ENCODE assay signal across 25 cellular contexts in the genomic region with DNA sequence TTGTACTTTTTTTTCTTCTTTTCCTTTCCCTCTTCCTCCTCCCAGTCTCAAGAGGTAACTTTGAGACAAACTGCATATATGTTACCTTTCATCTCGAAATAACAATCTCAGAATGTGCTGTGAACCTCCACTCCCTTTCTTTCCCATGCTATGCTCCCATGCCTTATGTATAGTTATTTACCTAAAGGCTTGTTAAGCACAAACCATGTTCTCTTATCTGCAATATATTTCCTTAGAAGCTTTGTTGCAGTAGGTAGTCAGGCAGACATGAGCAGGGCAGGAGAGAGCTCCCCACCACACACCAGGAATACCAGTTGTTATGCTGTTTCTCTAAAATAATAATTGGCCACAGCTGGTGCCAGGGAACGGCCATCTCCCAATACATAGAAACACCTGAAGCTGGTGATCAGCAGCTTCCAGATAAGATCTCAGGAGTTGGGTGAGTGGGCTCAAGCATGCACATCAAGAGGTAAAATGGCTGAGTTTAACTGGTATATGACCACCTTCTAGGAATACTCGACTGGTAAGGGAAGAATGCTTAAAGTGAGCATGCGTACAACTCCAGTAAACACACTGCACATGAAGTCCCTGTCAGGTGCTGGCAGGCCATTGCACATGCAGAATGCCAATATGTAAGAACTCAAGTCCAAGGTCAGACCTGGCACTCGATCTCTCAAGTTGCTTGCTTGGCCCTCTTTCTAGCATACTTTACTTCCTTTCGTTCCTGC. TPM values are rescaled to one million over a fixed set of nuclear protein-coding genes. Genes with fewer than 3 reads are reported as not detected.
"Had no signal": no experiment of that assay in that cellular context is flagged by ENCODE, and none has a peak within 500 bp of the region (broad histone marks: within the 10 kb centered on the region; RNA-seq: fewer than 3 reads in every experiment).

No MANE protein-coding gene starts in this region.

- H3K27ac ChIP-seq: SK-N-MC, WERI-Rb-1 had no signal

- ATAC-seq: activated CD4-positive, alpha-beta T cell treated with anti-CD3 and anti-CD28 coated beads for 36 hours; activated CD8-positive, alpha-beta T cell treated with anti-CD3 and anti-CD28 coated beads for 36 hours; Panc1; Right ventricle myocardium inferior; T-cell had no signal

- H3K36me3 ChIP-seq: WERI-Rb-1 had no signal

- DNase-seq: activated CD4-positive, alpha-beta T cell treated with anti-CD3 and anti-CD28 coated beads for 36 hours; activated CD4-positive, alpha-beta T cell treated with anti-CD3 and anti-CD28 coated beads, Interleukin-2, amount 50 U/mL, for 1 hour; activated CD8-positive, alpha-beta T cell treated with anti-CD3 and anti-CD28 coated beads for 36 hours; activated effector memory CD4-positive, alpha-beta T cell treated with Interleukin-2 at 50 U/mL for 16 hours; activated naive CD4-positive, alpha-beta T cell; activated T-cell treated with anti-CD3 and anti-CD28 coated beads, Interleukin-2, amount 50 U/mL, for 24 hours; aorta; Karpas-422; MM.1S; NCI-H1105; NCI-H1436; NCI-H1694 treated with DMSO at 0.1 percent for 48 hours; NCI-H2029 treated with DMSO at 0.1 percent for 48 hours; NCI-H510A treated with DMSO at 0.1 percent for 48 hours; NCI-H69; NK-92 treated with Interleukin-12 subunit alpha and Interleukin-12 subunit beta, amount 100 ng/mL, for 24 hours; OCI-M1; RPMI8226; T-cell; WERI-Rb-1 had no signal

- H3K4me3 ChIP-seq: SK-N-MC had no signal

RNA-seq across cellular contexts. Expression of a gene that starts 14.8 kb away (rescaled TPM):
- total RNA-seq: aorta, Right ventricle myocardium inferior had no signal

RNA-seq across cellular contexts. Expression of a gene that starts 42.8 kb away (rescaled TPM):
- total RNA-seq: activated CD4-positive, alpha-beta T cell treated with anti-CD3 and anti-CD28 coated beads for 36 hours; activated T-helper 1 cell treated with anti-CD3 and anti-CD28 coated beads, Interleukin-12 subunit alpha, Interleukin-12 subunit beta, Interleukin-2, Interleukin-4 antibody, amounts not matched to agents 30 ng/mL and 10 ng/mL and 1 ng/mL, durations not matched to agents 14 hours and 24 hours and 36 hours; T-helper 2 cell treated with Interferon-gamma antibody and Interleukin-4, amounts not matched to agents 100 ng/mL and 5 ng/mL, for 36 hours had no signal
